In the genomic region with DNA sequence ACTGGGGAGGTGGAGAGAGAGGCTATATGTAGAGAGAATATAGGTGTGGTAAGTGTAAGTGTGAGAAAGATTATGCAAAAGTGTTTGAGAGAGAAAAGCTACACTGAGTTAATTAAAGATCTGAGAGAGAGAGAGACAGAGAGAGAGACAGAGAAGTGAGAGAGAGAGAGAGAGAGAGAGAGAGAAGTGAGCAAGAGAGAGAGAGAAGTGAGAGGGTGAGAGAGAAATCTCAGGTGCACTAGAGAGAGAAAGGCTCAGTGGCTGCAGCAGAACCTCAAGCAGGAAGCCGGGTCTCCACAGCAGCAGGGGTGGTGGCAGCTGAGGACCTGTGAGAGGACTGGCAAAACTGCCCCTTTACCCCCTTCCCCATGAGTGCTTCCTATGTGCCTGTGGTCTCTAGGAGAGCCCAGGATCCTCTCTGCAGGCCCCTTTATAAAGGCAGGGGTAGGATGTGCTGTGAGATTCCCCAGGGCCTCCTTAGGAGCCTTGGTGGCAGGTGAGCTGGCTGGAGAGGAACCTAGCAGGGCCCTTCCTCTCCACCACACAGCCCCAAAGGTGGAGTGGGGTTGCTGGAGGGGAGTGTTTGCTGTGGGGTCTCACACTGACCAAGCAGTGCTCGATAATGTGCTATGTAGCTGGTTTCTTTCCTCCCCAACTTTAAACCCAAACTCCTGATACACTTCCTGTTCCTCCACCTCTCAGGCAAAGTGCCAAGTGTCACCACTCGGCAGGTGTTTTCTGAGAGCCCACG, we compare ENCODE assay signal across 8 cellular contexts. TPM values are rescaled to one million over a fixed set of nuclear protein-coding genes. Genes with fewer than 3 reads are reported as not detected.
DNase-seq lines count a peak whose midpoint lies in the region; ATAC-seq and TF ChIP-seq lines count a peak whose summit lies in the region.

No MANE protein-coding gene starts in this region.

- TF ChIP-seq CTCF in natural killer cell (IDR thresholded peaks at IDR 0.05) = no peak

- H3K27ac Mint-ChIP-seq in activated CD8-positive, alpha-beta memory T cell treated with anti-CD3 and anti-CD28 coated beads, Interleukin-2, amount 10 ng/mL, durations not matched to agents 7 days and 5 days = peak overlapping the region; percentile 72
- peak overlapping the region; percentile 74 to 77 for H3K27ac Mint-ChIP-seq in natural killer cell

- intact Hi-C loops in natural killer cell (cut with micrococcal nuclease) = no loop called here

- H3K4me1 Mint-ChIP-seq in activated CD8-positive, alpha-beta memory T cell treated with anti-CD3 and anti-CD28 coated beads, Interleukin-2, amount 10 ng/mL, durations not matched to agents 7 days and 5 days = peaks cover 16% of the 10 kb centered on the region
- peaks cover 7 to 16% of the 10 kb centered on the region in 2 donors for H3K4me1 Mint-ChIP-seq in natural killer cell

- CTCF ChIA-PET in activated CD8-positive, alpha-beta memory T cell treated with anti-CD3 and anti-CD28 coated beads, Interleukin-2, amount 10 ng/mL, durations not matched to agents 7 days and 5 days (lab: Charles Lee) = interaction anchor here (0.8 to 1.6 kb wide), 4 partner anchors 11 to 102 kb away, joined by 3 to 13 read pairs (median 4); no protein-coding TSS in a partner anchor

- H3K9me3 Mint-ChIP-seq in activated CD8-positive, alpha-beta memory T cell treated with anti-CD3 and anti-CD28 coated beads, Interleukin-2, amount 10 ng/mL, durations not matched to agents 7 days and 5 days (ENCODE audit: low read depth) = no peaks in the 10 kb centered on the region
- no peaks in the 10 kb centered on the region for H3K9me3 Mint-ChIP-seq in natural killer cell

- no peak overlapping the region for H3K4me3 Mint-ChIP-seq in activated CD8-positive, alpha-beta memory T cell treated with anti-CD3 and anti-CD28 coated beads, Interleukin-2, amount 10 ng/mL, durations not matched to agents 7 days and 5 days
- H3K4me3 Mint-ChIP-seq in natural killer cell = peak overlapping the region; percentile 70

- no peaks in the 10 kb centered on the region for H3K36me3 Mint-ChIP-seq in activated CD8-positive, alpha-beta memory T cell treated with anti-CD3 and anti-CD28 coated beads, Interleukin-2, amount 10 ng/mL, durations not matched to agents 7 days and 5 days
- H3K36me3 Mint-ChIP-seq in natural killer cell = no peaks in the 10 kb centered on the region

- H3K27me3 Mint-ChIP-seq in activated CD8-positive, alpha-beta memory T cell treated with anti-CD3 and anti-CD28 coated beads, Interleukin-2, amount 10 ng/mL, durations not matched to agents 7 days and 5 days = no peaks in the 10 kb centered on the region
- H3K27me3 Mint-ChIP-seq in natural killer cell (ENCODE audit: low read depth in 2 of 2) = no peaks in the 10 kb centered on the region

- ATAC-seq in GM18511 (IDR thresholded peaks at IDR 0.05; ENCODE audit: unreplicated experiment) (peak; percentile 82), HG02981 (IDR thresholded peaks at IDR 0.05; ENCODE audit: unreplicated experiment) (peak; percentile 67), natural killer cell (peak; percentile 68 to 78 (median 73))
- peak; percentile 82 for ATAC-seq in activated CD8-positive, alpha-beta memory T cell treated with anti-CD3 and anti-CD28 coated beads, Interleukin-2, amount 10 ng/mL, durations not matched to agents 7 days and 5 days

- peak; percentile 70 for DNase-seq in activated CD8-positive, alpha-beta memory T cell treated with anti-CD3 and anti-CD28 coated beads, Interleukin-2, amount 10 ng/mL, durations not matched to agents 7 days and 5 days
- DNase-seq in natural killer cell = peak; percentile 25
- no peak for DNase-seq in SKM-1 (lab: John Stamatoyannopoulos, UW; ENCODE audit: unreplicated experiment)
- DNase-seq in glomerular visceral epithelial cell (ENCODE audit: extremely low spot score) = no peak
- DNase-seq in amygdala (lab: John Stamatoyannopoulos, UW) = no peak
- DNase-seq in putamen (ENCODE audit: low spot score) = no peak

RNA-seq across cellular contexts. Expression of a gene that starts 52.6 kb away (rescaled TPM):
- 1 to 10 TPM in 1 of 2 experiments, under 1 TPM in 1; 0.42 to 2.6 TPM for total RNA-seq in activated CD8-positive, alpha-beta memory T cell treated with anti-CD3 and anti-CD28 coated beads, Interleukin-2, amount 10 ng/mL, durations not matched to agents 7 days and 5 days
- total RNA-seq in natural killer cell = 1 to 10 TPM; 5.3 to 8.4 (median 8.0) TPM

Comparison
In these comparisons a context has a peak if more than half of its experiments do, and no peak if none do; other contexts are left out.
1. DNase-seq: peak in activated CD8-positive, alpha-beta memory T cell treated with anti-CD3 and anti-CD28 coated beads, Interleukin-2, amount 10 ng/mL, durations not matched to agents 7 days and 5 days (single experiment) and natural killer cell (single experiment); none in SKM-1 (single experiment), glomerular visceral epithelial cell (single experiment), amygdala (0 of 56) and putamen (single experiment).
2. Peak in every context shown above with its lines, with median percentiles within 50 percentile points of each other: ATAC-seq.